Comparison of ENCODE assay signal across 20 cellular contexts in genomic region chr15:50607129-50607528, GRCh38.
A peak's percentile ranks its signal among the peaks of the same experiment; 100 is the strongest.
DNase-seq lines count a peak whose midpoint lies in the region; ATAC-seq, FAIRE-seq and TF ChIP-seq lines count a peak whose summit lies in the region.
"Had no signal": no experiment of that assay in that cellular context is flagged by ENCODE, and none has a peak within 500 bp of the region (broad histone marks: within the 10 kb centered on the region; RNA-seq: fewer than 3 reads in every experiment).

No MANE protein-coding gene starts in this region.

- in situ Hi-C loops in HepG2 (cut with HindIII; ENCODE audit: extremely low pct_ligation_motif_present, low pct_unique_long_range_greater_than_20kb) (no loop called here), gastrocnemius medialis (cut with MboI; ENCODE audit: low sequenced_read_pairs in 4 of 4) (no loop called here)

- no peak for ATAC-seq in HepG2
- no peak for ATAC-seq in right lobe of liver
- ATAC-seq in CD4-positive, CD25-positive, alpha-beta regulatory T cell (ENCODE audit: low read depth in 2 of 2), result no peak
- no peak for ATAC-seq in T-helper 17 cell
- ATAC-seq in memory B cell (ENCODE audit: low read depth), result no peak
- no peak for ATAC-seq in T-cell (replicated peaks in 1 of 4)
- ATAC-seq in gastrocnemius medialis, result no peak
- ATAC-seq: CD8-positive, alpha-beta T cell; GM12878 had no signal

- no peak overlapping the region for H3K9ac ChIP-seq in HepG2 (ENCODE audit: insufficient read depth, low read depth, low read length)
- H3K9ac ChIP-seq: GM23248 had no signal

- TF ChIP-seq CTCF in HepG2 (CRISPR knock-in tag; IDR thresholded peaks at IDR 0.05) (no peak), right lobe of liver (IDR thresholded peaks at IDR 0.05) (no peak), gastrocnemius medialis (IDR thresholded peaks at IDR 0.05 in 4 of 5, conservative IDR thresholded peaks at IDR 0.05 in 1 of 5) (no peak)

- no peaks in the 10 kb centered on the region for H3K79me2 ChIP-seq in HepG2 (ENCODE audit: insufficient read depth, low read length)

- no peak overlapping the region for H2AFZ ChIP-seq in HepG2 (ENCODE audit: low read length)
- H2AFZ ChIP-seq: GM23248 had no signal

- H3K4me1 ChIP-seq in HepG2 (ENCODE audit: insufficient read depth, low read length), result no peaks in the 10 kb centered on the region
- no peaks in the 10 kb centered on the region for H3K4me1 ChIP-seq in right lobe of liver
- no peaks in the 10 kb centered on the region for H3K4me1 ChIP-seq in CD4-positive, CD25-positive, alpha-beta regulatory T cell (ENCODE audit: control insufficient read depth, insufficient read depth, low read length, poor library complexity, severe bottlenecking)
- no peaks in the 10 kb centered on the region for H3K4me1 ChIP-seq in gastrocnemius medialis
- H3K4me1 ChIP-seq: Caco-2 had no signal

- peaks cover 0 to 9% (median 4%) of the 10 kb centered on the region in 4 donors for H3K4me1 Mint-ChIP-seq in CD4-positive, CD25-positive, alpha-beta regulatory T cell
- H3K4me1 Mint-ChIP-seq in T-helper 17 cell, result peaks cover 4% of the 10 kb centered on the region
- H3K4me1 Mint-ChIP-seq in memory B cell, result no peaks in the 10 kb centered on the region
- no peaks in the 10 kb centered on the region for H3K4me1 Mint-ChIP-seq in T-cell

- H3K27me3 Mint-ChIP-seq in CD4-positive, CD25-positive, alpha-beta regulatory T cell, result no peaks in the 10 kb centered on the region
- H3K27me3 Mint-ChIP-seq in T-helper 17 cell (no peaks in the 10 kb centered on the region), memory B cell (no peaks in the 10 kb centered on the region), T-cell (no peaks in the 10 kb centered on the region)

- no peak for FAIRE-seq in HepG2 (lab: Jason Lieb, UNC)
- FAIRE-seq: GM12878, GM19239, H1 had no signal

- CTCF ChIA-PET in HepG2 (lab: Yijun Ruan, JAX; ENCODE audit: low intra/inter-chr PET ratio, low total read pairs) (no interaction called here), T-cell (lab: Charles Lee) (no interaction called here)

- H4K20me1 ChIP-seq in HepG2 (ENCODE audit: insufficient read depth, low read length), result no peaks in the 10 kb centered on the region

- no peak for TF ChIP-seq EP300 in HepG2 (IDR thresholded peaks at IDR 0.05; ENCODE audit: low read depth in 2 of 2, low read length in 2 of 2)
- TF ChIP-seq EP300 in HepG2 (CRISPR knock-in tag; IDR thresholded peaks at IDR 0.05; ENCODE audit: borderline replicate concordance), result no peak

- no peak for TF ChIP-seq POLR2A in HepG2 (IDR thresholded peaks at IDR 0.05; ENCODE audit: insufficient read depth in 1 of 2, low read depth in 2 of 2, low read length in 2 of 2)
- no peak for TF ChIP-seq POLR2A in right lobe of liver (IDR thresholded peaks at IDR 0.05)
- no peak for TF ChIP-seq POLR2A in gastrocnemius medialis (IDR thresholded peaks at IDR 0.05)

- H3K27me3 ChIP-seq in HepG2 (ENCODE audit: control insufficient read depth in 1 of 2, insufficient read depth in 2 of 2, low read length in 2 of 2), result no peaks in the 10 kb centered on the region
- H3K27me3 ChIP-seq in right lobe of liver, result no peaks in the 10 kb centered on the region
- H3K27me3 ChIP-seq in CD4-positive, CD25-positive, alpha-beta regulatory T cell (ENCODE audit: control insufficient read depth, insufficient read depth, low read length), result no peaks in the 10 kb centered on the region
- H3K27me3 ChIP-seq in gastrocnemius medialis, result no peaks in the 10 kb centered on the region

- no TSS peak for BruUV-seq in HepG2 (replicated peaks; lab: Mats Ljungman, UMichigan)

- POLR2A ChIA-PET in HepG2 (lab: Yijun Ruan, JAX), result no interaction called here
- POLR2A ChIA-PET in T-cell (lab: Charles Lee), result interaction anchor here (0.6 kb wide), 2 partner anchors 166 to 1470 kb away, joined by 3 to 8 read pairs; no protein-coding TSS in a partner anchor

- H3K4me3 ChIP-seq in HepG2 (replicated peaks in 1 of 3; ENCODE audit: insufficient read depth in 1 of 3, low read depth in 2 of 3, low read length in 3 of 3), result no peak overlapping the region
- no peak overlapping the region for H3K4me3 ChIP-seq in right lobe of liver
- no peak overlapping the region for H3K4me3 ChIP-seq in CD4-positive, CD25-positive, alpha-beta regulatory T cell (ENCODE audit: low read depth, low read length)
- no peak overlapping the region for H3K4me3 ChIP-seq in gastrocnemius medialis
- H3K4me3 ChIP-seq: GM12878, GM23248 had no signal

- H3K36me3 ChIP-seq in HepG2 (replicated peaks in 1 of 2; ENCODE audit: control insufficient read depth in 1 of 2, insufficient read depth in 2 of 2, low read length in 2 of 2), result peaks cover 7 to 33% of the 10 kb centered on the region in 2 experiments
- peaks cover 13 to 80% (median 22%) of the 10 kb centered on the region in 4 donors for H3K36me3 ChIP-seq in right lobe of liver
- peaks cover 65% of the 10 kb centered on the region for H3K36me3 ChIP-seq in CD4-positive, CD25-positive, alpha-beta regulatory T cell (ENCODE audit: control insufficient read depth, insufficient read depth, low read length)
- peaks cover 0 to 59% of the 10 kb centered on the region in 2 donors for H3K36me3 ChIP-seq in gastrocnemius medialis

- H3K27ac Mint-ChIP-seq in CD4-positive, CD25-positive, alpha-beta regulatory T cell, result peak overlapping the region in 2 of 3 donors; percentile 4 to 70
- peak overlapping the region; percentile 9 for H3K27ac Mint-ChIP-seq in T-helper 17 cell
- peak overlapping the region; percentile 50 for H3K27ac Mint-ChIP-seq in memory B cell
- H3K27ac Mint-ChIP-seq in T-cell, result no peak overlapping the region
- H3K27ac Mint-ChIP-seq: CD8-positive, alpha-beta T cell had no signal

- H3K27ac ChIP-seq in HepG2 (ENCODE audit: extremely low read length, insufficient read depth, low read length) (no peak overlapping the region), right lobe of liver (no peak overlapping the region), gastrocnemius medialis (no peak overlapping the region)
- H3K27ac ChIP-seq in CD4-positive, CD25-positive, alpha-beta regulatory T cell (ENCODE audit: insufficient read depth, low read length, poor library complexity, severe bottlenecking), result no peak overlapping the region
- H3K27ac ChIP-seq: GM23248 had no signal

- intact Hi-C loops in HepG2 (cut with micrococcal nuclease; ENCODE audit: unreplicated experiment) (no loop called here), right lobe of liver (cut with DNase I) (no loop called here), gastrocnemius medialis (cut with DNase I; ENCODE audit: low total_unique reads) (no loop called here)

- H3K9me3 Mint-ChIP-seq in CD4-positive, CD25-positive, alpha-beta regulatory T cell, result peaks cover 0 to 7% (median 0%) of the 10 kb centered on the region in 7 donors
- H3K9me3 Mint-ChIP-seq in memory B cell, result peaks cover 3% of the 10 kb centered on the region
- H3K9me3 Mint-ChIP-seq in T-cell, result peaks cover 0 to 7% (median 7%) of the 10 kb centered on the region in 3 donors

- no peak overlapping the region for H3K4me3 Mint-ChIP-seq in CD4-positive, CD25-positive, alpha-beta regulatory T cell
- H3K4me3 Mint-ChIP-seq in T-helper 17 cell (no peak overlapping the region), memory B cell (no peak overlapping the region), T-cell (no peak overlapping the region)
- H3K4me3 Mint-ChIP-seq: CD8-positive, alpha-beta T cell had no signal

- H3K4me2 ChIP-seq in HepG2 (ENCODE audit: low read depth, low read length), result no peak overlapping the region

- DNase-seq in HepG2 (ENCODE audit: low spot score) (no peak), right lobe of liver (no peak), T-helper 17 cell (no peak), memory B cell (ENCODE audit: low spot score in 2 of 2) (no peak), T-cell (no peak), gastrocnemius medialis (no peak)
- no peak for DNase-seq in CD4-positive, CD25-positive, alpha-beta regulatory T cell
- DNase-seq: 8988T; C1 segment of cervical spinal cord; Caco-2; CD8-positive, alpha-beta T cell; DMS153; DND-41; GDM1; GM23248; H7; HCEC 1CT had no signal

- WGBS in HepG2 (ENCODE audit: low lambda C conversion rate), result 98% methylated on average over 1 of the region's 1 CpG
- 95% methylated on average over 1 of the region's 1 CpG for WGBS in right lobe of liver (ENCODE audit: insufficient coverage, low coverage, low lambda C conversion rate, missing lambda C conversion rate)

- no peak for TF ChIP-seq RAD21 in HepG2 (CRISPR knock-in tag; IDR thresholded peaks at IDR 0.05)

- H3K9me3 ChIP-seq in HepG2 (ENCODE audit: low read length) (no peaks in the 10 kb centered on the region), right lobe of liver (no peaks in the 10 kb centered on the region), T-helper 17 cell (ENCODE audit: control insufficient read depth, low read length, poor library complexity, severe bottlenecking) (no peaks in the 10 kb centered on the region), gastrocnemius medialis (no peaks in the 10 kb centered on the region)
- H3K9me3 ChIP-seq in CD4-positive, CD25-positive, alpha-beta regulatory T cell (ENCODE audit: control insufficient read depth in 2 of 2, low read length in 2 of 2), result no peaks in the 10 kb centered on the region
- H3K9me3 ChIP-seq: Caco-2 had no signal

- peaks cover 63% of the 10 kb centered on the region for H3K36me3 Mint-ChIP-seq in CD4-positive, CD25-positive, alpha-beta regulatory T cell
- H3K36me3 Mint-ChIP-seq in T-helper 17 cell (ENCODE audit: low read depth), result peaks cover 3% of the 10 kb centered on the region
- peaks cover 42% of the 10 kb centered on the region for H3K36me3 Mint-ChIP-seq in memory B cell
- peaks cover 69% of the 10 kb centered on the region for H3K36me3 Mint-ChIP-seq in T-cell

TF ChIP-seq in HepG2, 621 proteins besides CTCF, POLR2A, EP300 and RAD21 (continues in another document):
- TF ChIP-seq MAFK (conservative IDR thresholded peaks at IDR 0.05 in 1 of 2, IDR thresholded peaks at IDR 0.05 in 1 of 2; ENCODE audit: low read length in 2 of 2) (peak; percentile 31 to 67; a peak in 3 of 4 replicates), MAFF (IDR thresholded peaks at IDR 0.05; ENCODE audit: low read depth, low read length) (0 out of 2 replicates have a peak, but pooled peaks have one; percentile 5), ZNF749 (CRISPR knock-in tag; IDR thresholded peaks at IDR 0.05; ENCODE audit: borderline replicate concordance) (no peak), ZNF282 (IDR thresholded peaks at IDR 0.05; ENCODE audit: partially characterized antibody) (no peak), HOXA7 (CRISPR knock-in tag; IDR thresholded peaks at IDR 0.05) (no peak)

Comparison
In these comparisons a context has a peak if more than half of its experiments do, and no peak if none do; other contexts are left out.
1. H3K27ac Mint-ChIP-seq: peak in CD4-positive, CD25-positive, alpha-beta regulatory T cell (2 of 3), T-helper 17 cell (single experiment) and memory B cell (single experiment); none in T-cell (0 of 2).